Comparison of ENCODE assay signal across 15 cellular contexts in the genomic region with DNA sequence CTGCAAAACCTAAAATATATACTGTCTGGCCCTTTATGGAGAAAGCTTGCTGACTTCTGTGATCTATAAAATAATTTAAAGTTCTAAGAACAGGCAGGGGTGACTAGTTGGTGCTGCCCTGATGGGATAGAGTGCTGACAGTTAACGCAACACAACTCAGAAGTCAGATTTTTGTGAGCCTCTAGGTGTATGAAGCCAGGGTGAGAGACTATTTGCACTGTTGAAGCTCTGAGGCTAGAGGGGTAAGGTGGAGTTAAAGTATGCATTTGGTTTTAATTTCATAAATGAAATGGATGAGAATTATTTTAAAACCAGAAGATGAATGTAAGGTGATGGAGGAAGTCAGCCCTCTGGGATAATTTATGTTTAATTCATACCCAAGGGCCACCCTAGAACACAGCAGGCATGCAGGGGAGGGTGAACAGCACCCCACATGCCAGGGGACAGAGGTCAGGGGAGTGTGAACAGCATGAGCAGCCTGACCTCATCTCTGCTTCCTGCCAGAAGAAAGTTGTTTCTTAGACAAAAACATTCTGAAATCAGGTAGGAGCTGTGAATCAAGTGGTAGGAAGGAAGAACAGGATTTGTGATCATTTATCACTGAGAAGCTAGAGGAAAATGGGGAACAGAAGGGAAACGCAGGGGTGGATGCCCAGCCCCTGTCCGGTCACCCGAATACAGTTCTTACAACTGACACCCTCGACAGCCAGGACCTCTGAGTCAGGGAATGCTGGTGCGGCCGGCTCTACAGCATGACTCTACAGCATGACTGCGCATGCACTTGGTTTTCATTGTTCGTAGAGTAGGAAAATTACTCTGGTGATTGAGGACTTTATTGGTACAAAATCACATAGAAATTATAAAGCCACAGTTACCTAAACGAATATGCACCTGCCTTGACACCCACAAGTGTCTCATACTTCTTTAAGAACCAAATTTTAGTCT.
DNase-seq lines count a peak whose midpoint lies in the region; ATAC-seq, FAIRE-seq and TF ChIP-seq lines count a peak whose summit lies in the region.
"Had no signal": no experiment of that assay in that cellular context is flagged by ENCODE, and none has a peak within 500 bp of the region (broad histone marks: within the 10 kb centered on the region; RNA-seq: fewer than 3 reads in every experiment).

No MANE protein-coding gene starts in this region.

- H3K27me3 Mint-ChIP-seq in activated naive CD4-positive, alpha-beta T cell treated with anti-CD3 and anti-CD28 coated beads for 36 hours (ENCODE audit: low read depth), result no peaks in the 10 kb centered on the region
- no peaks in the 10 kb centered on the region for H3K27me3 Mint-ChIP-seq in activated naive CD8-positive, alpha-beta T cell treated with anti-CD3 and anti-CD28 coated beads, Interleukin-2, amount 10 ng/mL, durations not matched to agents 7 days and 5 days
- H3K27me3 Mint-ChIP-seq in glutamatergic neuron (ENCODE audit: unreplicated experiment), result peaks cover 13% of the 10 kb centered on the region

- 74 to 83% (median 78%) methylated on average over 10 of the region's 10 CpGs for WGBS in small intestine, 3 donors

- H3K27ac ChIP-seq in small intestine (ENCODE audit: low read depth in 1 of 2, low read length in 1 of 2), result no peak overlapping the region
- H3K27ac ChIP-seq: ovary, VCaP had no signal

- H3K4me3 ChIP-seq in small intestine (ENCODE audit: low read depth in 1 of 2, low read length in 2 of 2), result no peak overlapping the region
- H3K4me3 ChIP-seq: ovary had no signal

- peaks cover 2% of the 10 kb centered on the region for H3K9me3 Mint-ChIP-seq in activated naive CD4-positive, alpha-beta T cell treated with anti-CD3 and anti-CD28 coated beads for 36 hours
- no peaks in the 10 kb centered on the region for H3K9me3 Mint-ChIP-seq in activated naive CD8-positive, alpha-beta T cell treated with anti-CD3 and anti-CD28 coated beads, Interleukin-2, amount 10 ng/mL, durations not matched to agents 7 days and 5 days
- H3K9me3 Mint-ChIP-seq in glutamatergic neuron (ENCODE audit: unreplicated experiment), result peaks cover 6% of the 10 kb centered on the region
- H3K9me3 Mint-ChIP-seq in stimulated activated effector memory CD8-positive, alpha-beta T cell treated with anti-CD3 and anti-CD28 coated beads, Interleukin-12 subunit alpha, Interleukin-12 subunit beta, amount 100 ng/mL, for 72 hours, result no peaks in the 10 kb centered on the region

- POLR2A ChIA-PET in activated naive CD8-positive, alpha-beta T cell treated with anti-CD3 and anti-CD28 coated beads, Interleukin-2, amount 10 ng/mL, durations not matched to agents 7 days and 5 days (lab: Charles Lee), result no interaction called here

- no peak for DNase-seq in activated naive CD4-positive, alpha-beta T cell treated with anti-CD3 and anti-CD28 coated beads for 36 hours
- no peak for DNase-seq in activated naive CD4-positive, alpha-beta T cell treated with Interleukin-2 at 50 U/mL for 16 hours
- DNase-seq in activated naive CD8-positive, alpha-beta T cell treated with anti-CD3 and anti-CD28 coated beads, Interleukin-2, amount 10 ng/mL, durations not matched to agents 7 days and 5 days, result no peak
- DNase-seq in glutamatergic neuron (no peak), iPS-NIHi7 (ENCODE audit: extremely low spot score) (no peak), small intestine (no peak), SHP77 (lab: John Stamatoyannopoulos, UW) (no peak)
- no peak for DNase-seq in stimulated activated effector memory CD8-positive, alpha-beta T cell treated with anti-CD3 and anti-CD28 coated beads, Interleukin-12 subunit alpha, Interleukin-12 subunit beta, amount 100 ng/mL, for 72 hours (ENCODE audit: low spot score in 2 of 2)
- DNase-seq: DMS153, NCI-H1417, NCI-H510A, ovary had no signal

- peaks cover 35% of the 10 kb centered on the region for H3K4me1 Mint-ChIP-seq in activated naive CD4-positive, alpha-beta T cell treated with anti-CD3 and anti-CD28 coated beads for 36 hours (ENCODE audit: low read depth)
- H3K4me1 Mint-ChIP-seq in activated naive CD8-positive, alpha-beta T cell treated with anti-CD3 and anti-CD28 coated beads, Interleukin-2, amount 10 ng/mL, durations not matched to agents 7 days and 5 days, result peaks cover 24% of the 10 kb centered on the region
- peaks cover 57% of the 10 kb centered on the region for H3K4me1 Mint-ChIP-seq in glutamatergic neuron (ENCODE audit: low read depth, unreplicated experiment)
- peaks cover 54% of the 10 kb centered on the region for H3K4me1 Mint-ChIP-seq in stimulated activated effector memory CD8-positive, alpha-beta T cell treated with anti-CD3 and anti-CD28 coated beads, Interleukin-12 subunit alpha, Interleukin-12 subunit beta, amount 100 ng/mL, for 72 hours

- H3K36me3 ChIP-seq in small intestine (ENCODE audit: control insufficient read depth in 2 of 2, insufficient read depth in 2 of 2, low read length in 2 of 2), result peaks cover 0 to 3% of the 10 kb centered on the region in 2 donors
- H3K36me3 ChIP-seq: ovary had no signal

- no peaks in the 10 kb centered on the region for H3K27me3 ChIP-seq in small intestine (ENCODE audit: control insufficient read depth in 2 of 2, insufficient read depth in 2 of 2, low read length in 2 of 2)
- H3K27me3 ChIP-seq: ovary had no signal

- no peaks in the 10 kb centered on the region for H3K4me1 ChIP-seq in small intestine (ENCODE audit: control insufficient read depth in 2 of 2, insufficient read depth in 1 of 2, low read depth in 1 of 2, low read length in 1 of 2)

- FAIRE-seq in small intestine (lab: Jason Lieb, UNC), result no peak
- FAIRE-seq: H54, HepG2 had no signal

- H3K9me3 ChIP-seq in small intestine (ENCODE audit: control insufficient read depth, low read depth), result no peaks in the 10 kb centered on the region
- H3K9me3 ChIP-seq: ovary had no signal

- CTCF ChIA-PET in activated naive CD4-positive, alpha-beta T cell treated with anti-CD3 and anti-CD28 coated beads for 36 hours (lab: Charles Lee), result no interaction called here

- intact Hi-C loops in activated naive CD4-positive, alpha-beta T cell treated with anti-CD3 and anti-CD28 coated beads for 36 hours (cut with micrococcal nuclease), result no loop called here

- H3K36me3 Mint-ChIP-seq in activated naive CD4-positive, alpha-beta T cell treated with anti-CD3 and anti-CD28 coated beads for 36 hours (ENCODE audit: low read depth), result peaks cover 25% of the 10 kb centered on the region
- H3K36me3 Mint-ChIP-seq in activated naive CD8-positive, alpha-beta T cell treated with anti-CD3 and anti-CD28 coated beads, Interleukin-2, amount 10 ng/mL, durations not matched to agents 7 days and 5 days, result peaks cover 49% of the 10 kb centered on the region
- H3K36me3 Mint-ChIP-seq in glutamatergic neuron (ENCODE audit: unreplicated experiment), result no peaks in the 10 kb centered on the region
- peaks cover 26% of the 10 kb centered on the region for H3K36me3 Mint-ChIP-seq in stimulated activated effector memory CD8-positive, alpha-beta T cell treated with anti-CD3 and anti-CD28 coated beads, Interleukin-12 subunit alpha, Interleukin-12 subunit beta, amount 100 ng/mL, for 72 hours

- ATAC-seq in activated naive CD8-positive, alpha-beta T cell treated with anti-CD3 and anti-CD28 coated beads, Interleukin-2, amount 10 ng/mL, durations not matched to agents 7 days and 5 days (ENCODE audit: low read depth), result no peak
- peak; percentile 54 for ATAC-seq in stimulated activated effector memory CD8-positive, alpha-beta T cell treated with anti-CD3 and anti-CD28 coated beads, Interleukin-12 subunit alpha, Interleukin-12 subunit beta, amount 100 ng/mL, for 72 hours
- ATAC-seq: HepG2 had no signal

- no peak overlapping the region for H3K4me3 Mint-ChIP-seq in activated naive CD4-positive, alpha-beta T cell treated with anti-CD3 and anti-CD28 coated beads for 36 hours
- no peak overlapping the region for H3K4me3 Mint-ChIP-seq in activated naive CD8-positive, alpha-beta T cell treated with anti-CD3 and anti-CD28 coated beads, Interleukin-2, amount 10 ng/mL, durations not matched to agents 7 days and 5 days
- no peak overlapping the region for H3K4me3 Mint-ChIP-seq in glutamatergic neuron (ENCODE audit: unreplicated experiment)
- no peak overlapping the region for H3K4me3 Mint-ChIP-seq in stimulated activated effector memory CD8-positive, alpha-beta T cell treated with anti-CD3 and anti-CD28 coated beads, Interleukin-12 subunit alpha, Interleukin-12 subunit beta, amount 100 ng/mL, for 72 hours

- no peak for TF ChIP-seq CTCF in glutamatergic neuron (IDR thresholded peaks at IDR 0.05; ENCODE audit: partially characterized antibody, unreplicated experiment)

- H3K27ac Mint-ChIP-seq in activated naive CD4-positive, alpha-beta T cell treated with anti-CD3 and anti-CD28 coated beads for 36 hours, result peak overlapping the region; percentile 30
- peak overlapping the region; percentile 59 for H3K27ac Mint-ChIP-seq in activated naive CD8-positive, alpha-beta T cell treated with anti-CD3 and anti-CD28 coated beads, Interleukin-2, amount 10 ng/mL, durations not matched to agents 7 days and 5 days
- H3K27ac Mint-ChIP-seq in glutamatergic neuron (ENCODE audit: unreplicated experiment), result peak overlapping the region; percentile 2
- H3K27ac Mint-ChIP-seq in stimulated activated effector memory CD8-positive, alpha-beta T cell treated with anti-CD3 and anti-CD28 coated beads, Interleukin-12 subunit alpha, Interleukin-12 subunit beta, amount 100 ng/mL, for 72 hours, result peak overlapping the region; percentile 53

Comparison
In these comparisons a context has a peak if more than half of its experiments do, and no peak if none do; other contexts are left out.
1. H3K27ac Mint-ChIP-seq: peak in every context shown above with its lines; median percentile 59 in activated naive CD8-positive, alpha-beta T cell treated with anti-CD3 and anti-CD28 coated beads, Interleukin-2, amount 10 ng/mL, durations not matched to agents 7 days and 5 days; 53 in stimulated activated effector memory CD8-positive, alpha-beta T cell treated with anti-CD3 and anti-CD28 coated beads, Interleukin-12 subunit alpha, Interleukin-12 subunit beta, amount 100 ng/mL, for 72 hours; 30 in activated naive CD4-positive, alpha-beta T cell treated with anti-CD3 and anti-CD28 coated beads for 36 hours; 2 in glutamatergic neuron.